Comparison of ENCODE assay signal across 13 cellular contexts in the genomic region with DNA sequence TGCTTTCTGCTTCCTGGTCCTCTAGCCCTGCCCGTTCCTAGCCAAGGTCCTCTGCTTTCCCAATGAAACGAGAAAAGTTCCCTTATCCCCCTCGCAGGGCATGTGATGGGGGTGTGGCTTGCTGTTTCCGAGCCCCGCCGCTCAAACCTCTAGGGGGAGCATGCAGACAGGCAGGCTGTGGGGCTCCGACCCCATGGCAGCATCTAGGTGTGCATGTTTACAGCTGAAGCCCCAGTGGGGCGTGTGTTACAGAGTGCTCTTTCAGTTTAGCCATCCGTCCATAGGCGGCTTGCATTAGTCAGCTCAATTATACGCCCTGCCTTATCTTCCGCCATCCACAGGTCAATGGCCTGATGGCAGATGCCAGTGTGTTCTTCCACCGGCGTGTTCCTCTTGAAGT.
DNase-seq lines count a peak whose midpoint lies in the region; ATAC-seq and TF ChIP-seq lines count a peak whose summit lies in the region.
"Had no signal": no experiment of that assay in that cellular context is flagged by ENCODE, and none has a peak within 500 bp of the region (broad histone marks: within the 10 kb centered on the region; RNA-seq: fewer than 3 reads in every experiment).

No MANE protein-coding gene starts in this region.

- no peak for ATAC-seq in GM21423 (IDR thresholded peaks at IDR 0.05; ENCODE audit: unreplicated experiment)
- ATAC-seq: activated CD4-positive, CD25-positive, alpha-beta regulatory T cell treated with anti-CD3 and anti-CD28 coated beads, Interleukin-2, amount 50 U/mL, for 24 hours; activated T-cell treated with anti-CD3 and anti-CD28 coated beads, Interleukin-2, amount 50 U/mL, for 72 hours had no signal

- no peaks in the 10 kb centered on the region for H3K27me3 ChIP-seq in GM06990 (replicated peaks; ENCODE audit: control insufficient read depth, insufficient read depth, low read length)

- TF ChIP-seq CTCF in GM06990 (IDR thresholded peaks at IDR 0.05; ENCODE audit: insufficient read depth, low read length, poor library complexity, severe bottlenecking) (peak; percentile 38), LNCaP clone FGC (IDR thresholded peaks at IDR 0.05; ENCODE audit: control insufficient read depth, extremely low read depth, insufficient read depth) (0 out of 2 replicates have a peak, but pooled peaks have one; percentile 1), WI38 (IDR thresholded peaks at IDR 0.05; ENCODE audit: low read depth, low read length) (0 out of 2 replicates have a peak, but pooled peaks have one; percentile 9)

- H3K4me3 ChIP-seq in GM06990 (replicated peaks; ENCODE audit: low read depth, low read length) (no peak overlapping the region), LNCaP clone FGC (ENCODE audit: low read depth, low read length) (no peak overlapping the region), WI38 (ENCODE audit: low read depth, low read length) (no peak overlapping the region)
- H3K4me3 ChIP-seq: spleen, tibial artery had no signal

- H3K36me3 ChIP-seq in GM06990 (ENCODE audit: control insufficient read depth, insufficient read depth, low read length): no peaks in the 10 kb centered on the region
- H3K36me3 ChIP-seq: spleen, tibial artery had no signal

- no peak for DNase-seq in GM06990 (ENCODE audit: extremely low read depth, insufficient read length)
- no peak for DNase-seq in LNCaP clone FGC (ENCODE audit: low read depth)
- peak; percentile 61 for DNase-seq in left kidney (ENCODE audit: low read depth, low spot score)
- no peak for DNase-seq in NCI-H2171 (lab: John Stamatoyannopoulos, UW)
- DNase-seq in cortex of kidney (lab: John Stamatoyannopoulos, UW): no peak
- no peak for DNase-seq in globus pallidus (ENCODE audit: low spot score)
- DNase-seq: activated T-cell treated with anti-CD3 and anti-CD28 coated beads, Interleukin-2, amount 50 U/mL, for 72 hours; SHP77 treated with DMSO at 0.1 percent for 48 hours; spleen; tibial artery had no signal
